In the genomic region with DNA sequence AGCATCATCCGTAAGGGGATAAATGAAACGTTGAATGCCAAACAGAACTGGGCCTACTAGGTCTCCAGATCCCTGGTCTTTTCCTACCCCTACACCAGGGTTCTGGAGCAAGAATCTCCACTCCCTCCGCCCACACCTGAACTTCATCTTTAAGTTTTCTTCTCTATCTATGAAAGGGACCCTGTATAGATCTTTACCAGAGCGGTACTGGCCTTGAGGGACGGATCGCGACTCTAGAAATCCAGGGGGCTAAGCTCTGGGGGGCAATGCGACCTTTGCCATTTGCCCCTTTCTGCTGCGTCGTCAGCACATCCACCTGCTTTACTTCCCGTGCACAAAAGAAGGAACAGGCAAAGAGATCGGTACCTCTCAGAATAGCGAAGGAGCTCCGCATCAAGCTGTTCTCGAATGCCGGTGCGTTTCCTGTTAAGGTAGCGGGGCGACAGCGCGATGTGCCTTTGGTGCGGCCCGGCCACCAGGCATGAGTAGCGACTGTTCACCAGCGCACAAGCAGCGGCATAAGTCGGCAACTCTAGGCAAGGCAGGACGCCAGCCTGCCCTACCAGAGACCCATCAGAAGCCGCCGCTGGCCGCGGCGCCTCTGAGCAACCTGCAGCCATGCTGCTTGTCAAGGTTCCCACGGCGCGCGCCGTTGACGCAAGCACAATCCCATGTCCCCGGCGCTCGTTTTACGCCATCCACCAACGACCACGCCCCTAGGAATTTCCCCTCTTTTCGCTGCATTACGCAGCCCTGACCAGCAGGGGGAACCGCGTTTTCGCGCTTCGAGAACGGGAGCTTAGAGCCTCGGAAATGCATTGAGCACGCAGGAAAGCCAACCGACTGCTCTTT, we compare ENCODE assay signal across 8 cellular contexts. TPM values are rescaled to one million over a fixed set of nuclear protein-coding genes. Genes with fewer than 3 reads are reported as not detected.
DNase-seq lines count a peak whose midpoint lies in the region; ATAC-seq and TF ChIP-seq lines count a peak whose summit lies in the region.

A gene with protein sequence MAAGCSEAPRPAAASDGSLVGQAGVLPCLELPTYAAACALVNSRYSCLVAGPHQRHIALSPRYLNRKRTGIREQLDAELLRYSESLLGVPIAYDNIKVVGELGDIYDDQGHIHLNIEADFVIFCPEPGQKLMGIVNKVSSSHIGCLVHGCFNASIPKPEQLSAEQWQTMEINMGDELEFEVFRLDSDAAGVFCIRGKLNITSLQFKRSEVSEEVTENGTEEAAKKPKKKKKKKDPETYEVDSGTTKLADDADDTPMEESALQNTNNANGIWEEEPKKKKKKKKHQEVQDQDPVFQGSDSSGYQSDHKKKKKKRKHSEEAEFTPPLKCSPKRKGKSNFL (minus strand): TSS at position 641 of the 852 bp plus-strand sequence. CDS start 21 bp downstream, at position 620.

- DNase-seq in CD14-positive monocyte (ENCODE audit: low spot score) (peak; percentile 92), NCI-H526 treated with DMSO at 0.1 percent for 48 hours (lab: John Stamatoyannopoulos, UW) (peak; percentile 90), dedifferentiated amniotic fluid mesenchymal stem cell (ENCODE audit: extremely low spot score) (peak; percentile 94), left kidney (ENCODE audit: low read depth, low spot score) (peak; percentile 99)
- DNase-seq in activated CD4-positive, alpha-beta T cell treated with anti-CD3 and anti-CD28 coated beads, Interleukin-2, amount 10 ng/mL, durations not matched to agents 24 days and 14 days: peak; percentile 99
- DNase-seq in stimulated activated CD4-positive, alpha-beta T cell treated with anti-CD3 and anti-CD28 coated beads, Interleukin-2, amount 100 ng/mL, for 24 hours: peak; percentile 90 to 94

- peak within 1 kb of the TSS; percentile 91 to 95 for H3K4me3 Mint-ChIP-seq in CD14-positive monocyte
- H3K4me3 Mint-ChIP-seq in activated CD4-positive, alpha-beta T cell treated with anti-CD3 and anti-CD28 coated beads, Interleukin-2, amount 10 ng/mL, durations not matched to agents 24 days and 14 days: peak within 1 kb of the TSS; percentile 98

- peaks cover 24% of the 10 kb centered on the region for H3K4me1 Mint-ChIP-seq in CD14-positive monocyte
- H3K4me1 Mint-ChIP-seq in activated CD4-positive, alpha-beta T cell treated with anti-CD3 and anti-CD28 coated beads, Interleukin-2, amount 10 ng/mL, durations not matched to agents 24 days and 14 days: peaks cover 39% of the 10 kb centered on the region

- H3K36me3 Mint-ChIP-seq in CD14-positive monocyte: peaks cover 5 to 6% of the 10 kb centered on the region in 2 donors
- H3K36me3 Mint-ChIP-seq in activated CD4-positive, alpha-beta T cell treated with anti-CD3 and anti-CD28 coated beads, Interleukin-2, amount 10 ng/mL, durations not matched to agents 24 days and 14 days (ENCODE audit: low read depth): no peaks in the 10 kb centered on the region

- peak within 1 kb of the TSS; percentile 91 to 96 (median 94) for H3K27ac Mint-ChIP-seq in CD14-positive monocyte
- H3K27ac Mint-ChIP-seq in activated CD4-positive, alpha-beta T cell treated with anti-CD3 and anti-CD28 coated beads, Interleukin-2, amount 10 ng/mL, durations not matched to agents 24 days and 14 days: peak within 1 kb of the TSS; percentile 96

- H3K9me3 Mint-ChIP-seq in CD14-positive monocyte: no peaks in the 10 kb centered on the region
- no peaks in the 10 kb centered on the region for H3K9me3 Mint-ChIP-seq in activated CD4-positive, alpha-beta T cell treated with anti-CD3 and anti-CD28 coated beads, Interleukin-2, amount 10 ng/mL, durations not matched to agents 24 days and 14 days

- intact Hi-C loops in CD14-positive monocyte (cut with micrococcal nuclease): no loop called here
- intact Hi-C loops in activated CD4-positive, alpha-beta T cell treated with anti-CD3 and anti-CD28 coated beads, Interleukin-2, amount 10 ng/mL, durations not matched to agents 24 days and 14 days (cut with micrococcal nuclease): no loop called here

- TF ChIP-seq CTCF in CD14-positive monocyte (IDR thresholded peaks at IDR 0.05): peak; percentile 89

- peaks cover 0 to 2% (median 2%) of the 10 kb centered on the region in 3 donors for H3K27me3 Mint-ChIP-seq in CD14-positive monocyte (ENCODE audit: low read depth in 3 of 3)
- H3K27me3 Mint-ChIP-seq in activated CD4-positive, alpha-beta T cell treated with anti-CD3 and anti-CD28 coated beads, Interleukin-2, amount 10 ng/mL, durations not matched to agents 24 days and 14 days: peaks cover 7% of the 10 kb centered on the region

- peak; percentile 98 for ATAC-seq in GM19328 (IDR thresholded peaks at IDR 0.05; ENCODE audit: unreplicated experiment)
- peak; percentile 99 for ATAC-seq in HG03520 (IDR thresholded peaks at IDR 0.05; ENCODE audit: unreplicated experiment)

RNA-seq across cellular contexts. Expression of the gene that starts here (rescaled TPM):
- 10 to 100 TPM; 11.7 to 17.9 TPM for polyA plus RNA-seq in CD14-positive monocyte
- total RNA-seq in activated CD4-positive, alpha-beta T cell treated with anti-CD3 and anti-CD28 coated beads, Interleukin-2, amount 10 ng/mL, durations not matched to agents 24 days and 14 days: 34.7 and 41.8 TPM in 2 replicates

Comparison
In these comparisons a context has a peak if more than half of its experiments do, and no peak if none do; other contexts are left out.
1. Peak in every context shown above with its lines: DNase-seq and ATAC-seq.